Comparison of ENCODE assay signal across 11 cellular contexts in the genomic region with DNA sequence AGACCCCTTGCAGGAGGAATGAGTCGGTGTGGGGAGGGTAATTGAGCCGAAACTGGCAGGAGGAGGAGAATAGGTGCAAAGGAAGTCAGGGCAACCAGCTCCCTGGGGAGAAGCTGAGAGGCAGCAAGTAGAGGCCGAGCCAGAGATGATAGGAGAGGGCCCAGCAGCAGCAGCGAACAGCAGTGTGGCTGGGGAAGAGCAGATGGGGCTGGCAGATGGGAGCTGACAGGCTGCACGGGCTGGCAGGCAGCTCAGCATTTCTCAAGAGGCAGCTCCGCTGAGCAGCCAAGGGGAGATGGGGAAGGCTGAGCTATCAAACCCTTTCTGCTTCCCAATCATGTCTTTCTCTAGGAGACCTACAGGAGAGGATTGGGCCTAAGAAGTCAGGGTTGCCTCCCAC.
A peak's percentile ranks its signal among the peaks of the same experiment; 100 is the strongest.
DNase-seq lines count a peak whose midpoint lies in the region; ATAC-seq lines count a peak whose summit lies in the region.
"Had no signal": no experiment of that assay in that cellular context is flagged by ENCODE, and none has a peak within 500 bp of the region (broad histone marks: within the 10 kb centered on the region; RNA-seq: fewer than 3 reads in every experiment).

No MANE protein-coding gene starts in this region.

- no peaks in the 10 kb centered on the region for H3K9me3 Mint-ChIP-seq in stimulated activated effector memory CD8-positive, alpha-beta T cell treated with anti-CD3 and anti-CD28 coated beads, Interleukin-12 subunit alpha, Interleukin-12 subunit beta, amount 100 ng/mL, for 72 hours

- peak overlapping the region; percentile 70 for H3K27ac Mint-ChIP-seq in stimulated activated effector memory CD8-positive, alpha-beta T cell treated with anti-CD3 and anti-CD28 coated beads, Interleukin-12 subunit alpha, Interleukin-12 subunit beta, amount 100 ng/mL, for 72 hours

- DNase-seq in NCI-H345 (lab: John Stamatoyannopoulos, UW) (peak; percentile 6), NCI-H345 treated with DMSO at 0.1 percent for 48 hours (lab: John Stamatoyannopoulos, UW; ENCODE audit: unreplicated experiment) (no peak), NCI-H524 (lab: John Stamatoyannopoulos, UW) (peak; percentile 94 to 97)
- no peak for DNase-seq in stimulated activated effector memory CD8-positive, alpha-beta T cell treated with anti-CD3 and anti-CD28 coated beads, Interleukin-12 subunit alpha, Interleukin-12 subunit beta, amount 100 ng/mL, for 72 hours (ENCODE audit: low spot score in 2 of 2)
- DNase-seq in stimulated activated CD4-positive, alpha-beta T cell treated with anti-CD3 and anti-CD28 coated beads, Interleukin-2, amount 100 ng/mL, for 48 hours, result no peak
- no peak for DNase-seq in activated CD4-positive, alpha-beta T cell treated with anti-CD3 and anti-CD28 coated beads, Interleukin-2, amount 50 U/mL, for 1 hour
- DNase-seq: 8988T, activated T-cell treated with anti-CD3 and anti-CD28 coated beads for 4 hours, erythroblast had no signal

- no peaks in the 10 kb centered on the region for H3K27me3 ChIP-seq in endocrine pancreas (ENCODE audit: control insufficient read depth, insufficient read depth, low read length)

- no peaks in the 10 kb centered on the region for H3K4me1 ChIP-seq in endocrine pancreas (ENCODE audit: control insufficient read depth, insufficient read depth, low read length)

- H3K9me3 ChIP-seq in endocrine pancreas (ENCODE audit: control insufficient read depth, low read length), result no peaks in the 10 kb centered on the region

- peak overlapping the region; percentile 10 for H3K9ac ChIP-seq in endocrine pancreas (ENCODE audit: control insufficient read depth, insufficient read depth, low read length)

- no peak overlapping the region for H3K4me3 ChIP-seq in endocrine pancreas (ENCODE audit: control insufficient read depth, insufficient read depth, low read length)

- no peak overlapping the region for H3K4me3 Mint-ChIP-seq in stimulated activated effector memory CD8-positive, alpha-beta T cell treated with anti-CD3 and anti-CD28 coated beads, Interleukin-12 subunit alpha, Interleukin-12 subunit beta, amount 100 ng/mL, for 72 hours

- peaks cover 7% of the 10 kb centered on the region for H3K4me1 Mint-ChIP-seq in stimulated activated effector memory CD8-positive, alpha-beta T cell treated with anti-CD3 and anti-CD28 coated beads, Interleukin-12 subunit alpha, Interleukin-12 subunit beta, amount 100 ng/mL, for 72 hours

- H3K36me3 Mint-ChIP-seq in stimulated activated effector memory CD8-positive, alpha-beta T cell treated with anti-CD3 and anti-CD28 coated beads, Interleukin-12 subunit alpha, Interleukin-12 subunit beta, amount 100 ng/mL, for 72 hours, result no peaks in the 10 kb centered on the region

- ATAC-seq in stimulated activated effector memory CD8-positive, alpha-beta T cell treated with anti-CD3 and anti-CD28 coated beads, Interleukin-12 subunit alpha, Interleukin-12 subunit beta, amount 100 ng/mL, for 72 hours, result peak; percentile 22
- ATAC-seq in GM21515 (IDR thresholded peaks at IDR 0.05; ENCODE audit: unreplicated experiment), result no peak

- H3K36me3 ChIP-seq in endocrine pancreas (ENCODE audit: control insufficient read depth, insufficient read depth, low read length), result no peaks in the 10 kb centered on the region

Comparison
In these comparisons a context has a peak if more than half of its experiments do, and no peak if none do; other contexts are left out.
1. DNase-seq: peak in NCI-H345 (single experiment) and NCI-H524 (2 of 2); none in NCI-H345 treated with DMSO at 0.1 percent for 48 hours (single experiment), stimulated activated effector memory CD8-positive, alpha-beta T cell treated with anti-CD3 and anti-CD28 coated beads, Interleukin-12 subunit alpha, Interleukin-12 subunit beta, amount 100 ng/mL, for 72 hours (0 of 2), stimulated activated CD4-positive, alpha-beta T cell treated with anti-CD3 and anti-CD28 coated beads, Interleukin-2, amount 100 ng/mL, for 48 hours (0 of 2) and activated CD4-positive, alpha-beta T cell treated with anti-CD3 and anti-CD28 coated beads, Interleukin-2, amount 50 U/mL, for 1 hour (single experiment).